ENCODE assay signal across 17 cellular contexts in genomic region chr1:9349331-9349851, GRCh38. TPM values are rescaled to one million over a fixed set of nuclear protein-coding genes. Genes with fewer than 3 reads are reported as not detected.
A peak's percentile ranks its signal among the peaks of the same experiment; 100 is the strongest.
DNase-seq lines count a peak whose midpoint lies in the region; ATAC-seq and TF ChIP-seq lines count a peak whose summit lies in the region.
"Had no signal": no experiment of that assay in that cellular context is flagged by ENCODE, and none has a peak within 500 bp of the region (broad histone marks: within the 10 kb centered on the region; RNA-seq: fewer than 3 reads in every experiment).

No MANE protein-coding gene starts in this region.

- intact Hi-C loops in tibial artery (cut with DNase I; ENCODE audit: low total_unique reads) (no loop called here), spleen (cut with DNase I; ENCODE audit: low total_unique reads) (no loop called here)

- peaks cover 22% of the 10 kb centered on the region for H3K79me1 ChIP-seq in mesenchymal stem cell (replicated peaks; ENCODE audit: low read length, poor library complexity, severe bottlenecking)

- peak overlapping the region in 1 of 2 experiments; percentile 63 for H3K14ac ChIP-seq in mesenchymal stem cell (ENCODE audit: low read length in 2 of 2)

- no peak overlapping the region for H2BK120ac ChIP-seq in mesenchymal stem cell (ENCODE audit: low read depth, low read length)

- DNase-seq in HCEC 1CT (peak; percentile 30), coronary artery (ENCODE audit: low spot score) (no peak), mesenchymal stem cell (peak; percentile 94), tibial artery (no peak), spleen (no peak), activated T-cell treated with anti-CD3 and anti-CD28 coated beads for 4 hours (no peak)
- DNase-seq: activated CD4-positive, CD25-positive, alpha-beta regulatory T cell; activated CD8-positive, alpha-beta memory T cell treated with anti-CD3 and anti-CD28 coated beads for 24 hours; AML-193; Calu3; central memory CD4-positive, alpha-beta T cell; effector memory CD4-positive, alpha-beta T cell; kidney glomerular epithelial cell; NCI-H1092 treated with DMSO at 0.1 percent for 48 hours; stimulated activated naive CD8-positive, alpha-beta T cell treated with anti-CD3 and anti-CD28 coated beads, Interleukin-15, Interleukin-2, amounts not matched to agents 100 U/mL and 50 U/mL, for 24 hours had no signal

- no peak overlapping the region for H2AK5ac ChIP-seq in mesenchymal stem cell (ENCODE audit: low read length, severe bottlenecking)

- peak overlapping the region in 1 of 2 experiments; percentile 82 for H2BK12ac ChIP-seq in mesenchymal stem cell (ENCODE audit: low read length in 2 of 2)

- no peak overlapping the region for H2AFZ ChIP-seq in mesenchymal stem cell (ENCODE audit: low read depth, low read length)

- H2BK5ac ChIP-seq in mesenchymal stem cell (ENCODE audit: low read depth, low read length, poor library complexity, severe bottlenecking), result no peak overlapping the region

- no peak for TF ChIP-seq POLR2A in spleen (IDR thresholded peaks at IDR 0.05)

- peak overlapping the region in 1 of 2 experiments; percentile 29 for H3K23ac ChIP-seq in mesenchymal stem cell (ENCODE audit: low read length in 2 of 2)

- H3K18ac ChIP-seq in mesenchymal stem cell (ENCODE audit: low read depth in 1 of 2, low read length in 2 of 2), result peak overlapping the region in 1 of 2 experiments; percentile 75

- TF ChIP-seq CTCF in coronary artery (IDR thresholded peaks at IDR 0.05) (no peak), tibial artery (IDR thresholded peaks at IDR 0.05) (no peak), spleen (IDR thresholded peaks at IDR 0.05 in 8 of 11, conservative IDR thresholded peaks at IDR 0.05 in 3 of 11) (no peak)

- H3K4me3 ChIP-seq in coronary artery (no peak overlapping the region), mesenchymal stem cell (ENCODE audit: insufficient read depth in 1 of 2, low read depth in 1 of 2, low read length in 2 of 2) (no peak overlapping the region), tibial artery (no peak overlapping the region), spleen (no peak overlapping the region)

- ATAC-seq in HG02981 (IDR thresholded peaks at IDR 0.05; ENCODE audit: unreplicated experiment) (no peak), GM18873 (IDR thresholded peaks at IDR 0.05; ENCODE audit: low FRiP score, unreplicated experiment) (no peak)
- ATAC-seq: stimulated activated naive CD8-positive, alpha-beta T cell treated with anti-CD3 and anti-CD28 coated beads, Interleukin-15, Interleukin-2, amounts not matched to agents 100 U/mL and 50 U/mL, for 24 hours had no signal

- H3K9ac ChIP-seq in mesenchymal stem cell (ENCODE audit: low read length), result peak overlapping the region; percentile 41

- H3K27ac ChIP-seq in coronary artery (peak overlapping the region; percentile 36 to 90), mesenchymal stem cell (ENCODE audit: low read length, poor library complexity, severe bottlenecking) (no peak overlapping the region), tibial artery (peak overlapping the region; percentile 75 to 76), spleen (no peak overlapping the region)

- H3K4me1 ChIP-seq in mesenchymal stem cell (ENCODE audit: control insufficient read depth, insufficient read depth, low read depth, low read length) (peaks cover 43% of the 10 kb centered on the region), tibial artery (peaks cover 0 to 100% (median 89%) of the 10 kb centered on the region in 4 donors), spleen (peaks cover 0 to 12% (median 4%) of the 10 kb centered on the region in 6 donors)

- H4K8ac ChIP-seq in mesenchymal stem cell (ENCODE audit: low read length), result peak overlapping the region; percentile 42

- H3K36me3 ChIP-seq in mesenchymal stem cell (ENCODE audit: control insufficient read depth in 1 of 2, insufficient read depth in 2 of 2, low read depth in 1 of 2, low read length in 2 of 2) (peaks cover 28 to 48% of the 10 kb centered on the region in 2 experiments), tibial artery (no peaks in the 10 kb centered on the region), spleen (no peaks in the 10 kb centered on the region)

- H3K9me3 ChIP-seq in mesenchymal stem cell (ENCODE audit: control insufficient read depth, low read length), result no peaks in the 10 kb centered on the region
- H3K9me3 ChIP-seq in tibial artery, result no peaks in the 10 kb centered on the region
- no peaks in the 10 kb centered on the region for H3K9me3 ChIP-seq in spleen

- 52% methylated on average over 20 of the region's 22 CpGs for WGBS in mesenchymal stem cell
- 81 to 88% (median 85%) methylated on average over 14 to 22 of the region's 22 CpGs for WGBS in spleen, 5 donors

- H3K4me2 ChIP-seq in mesenchymal stem cell (ENCODE audit: low read length, poor library complexity, severe bottlenecking), result no peak overlapping the region

- peak overlapping the region in 1 of 2 experiments; percentile 35 for H3K4ac ChIP-seq in mesenchymal stem cell (ENCODE audit: low read depth in 1 of 2, low read length in 2 of 2)

- H4K91ac ChIP-seq in mesenchymal stem cell (ENCODE audit: low read length), result no peak overlapping the region

- no peaks in the 10 kb centered on the region for H3K27me3 ChIP-seq in mesenchymal stem cell (ENCODE audit: control insufficient read depth in 1 of 2, insufficient read depth in 1 of 2, low read length in 2 of 2)
- no peaks in the 10 kb centered on the region for H3K27me3 ChIP-seq in tibial artery
- no peaks in the 10 kb centered on the region for H3K27me3 ChIP-seq in spleen (replicated peaks in 1 of 7)

- H2BK15ac ChIP-seq in mesenchymal stem cell (ENCODE audit: low read depth, poor library complexity, severe bottlenecking), result no peak overlapping the region

RNA-seq across cellular contexts. Expression of gene SPSB1, which starts 56.7 kb away (rescaled TPM):
- polyA plus RNA-seq in mesenchymal stem cell (2013, experiment 1 of 2), result 34.8 TPM
- 35.0 TPM for polyA plus RNA-seq in mesenchymal stem cell (2013, experiment 2 of 2)
- total RNA-seq in spleen, result 1 to 10 TPM; 2.4 to 7.9 (median 5.3) TPM
- 1 to 10 TPM; 1.3 to 3.4 (median 2.7) TPM for polyA plus RNA-seq in spleen

Comparison
In these comparisons a context has a peak if more than half of its experiments do, and no peak if none do; other contexts are left out.
1. DNase-seq: peak in HCEC 1CT (single experiment) and mesenchymal stem cell (single experiment); none in coronary artery (single experiment), tibial artery (0 of 2), spleen (single experiment) and activated T-cell treated with anti-CD3 and anti-CD28 coated beads for 4 hours (single experiment).
2. H3K27ac ChIP-seq: peak in coronary artery (2 of 2) and tibial artery (2 of 2); none in mesenchymal stem cell (single experiment) and spleen (0 of 8).